1 cellular context compared by ENCODE assay signal in the genomic region with DNA sequence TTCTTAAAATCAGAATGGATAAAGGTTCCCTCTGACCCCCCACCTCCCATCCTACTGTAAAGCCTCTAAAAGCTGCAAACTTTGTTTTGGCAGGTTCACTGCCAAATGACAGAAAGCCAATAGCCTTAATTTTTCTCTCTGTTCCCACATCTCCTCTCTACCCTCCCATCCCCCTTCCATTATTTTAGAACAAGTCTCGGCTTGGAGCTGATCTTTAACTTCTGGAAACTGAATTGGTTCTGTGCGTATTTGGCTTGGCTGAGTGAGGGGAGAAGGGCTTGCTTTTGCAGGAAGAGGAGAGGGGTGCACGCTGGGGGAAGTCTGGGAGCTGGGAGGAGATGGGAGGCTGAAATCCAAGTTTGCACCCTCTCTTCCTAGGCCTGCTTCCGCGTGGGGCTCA.
TF ChIP-seq lines count a peak whose summit lies in the region.

No MANE protein-coding gene starts in this region.

TF ChIP-seq in GM23338, 12 proteins besides CTCF, POLR2A, EP300 and RAD21 (continued from another document):
- TF ChIP-seq, protein P1, sequence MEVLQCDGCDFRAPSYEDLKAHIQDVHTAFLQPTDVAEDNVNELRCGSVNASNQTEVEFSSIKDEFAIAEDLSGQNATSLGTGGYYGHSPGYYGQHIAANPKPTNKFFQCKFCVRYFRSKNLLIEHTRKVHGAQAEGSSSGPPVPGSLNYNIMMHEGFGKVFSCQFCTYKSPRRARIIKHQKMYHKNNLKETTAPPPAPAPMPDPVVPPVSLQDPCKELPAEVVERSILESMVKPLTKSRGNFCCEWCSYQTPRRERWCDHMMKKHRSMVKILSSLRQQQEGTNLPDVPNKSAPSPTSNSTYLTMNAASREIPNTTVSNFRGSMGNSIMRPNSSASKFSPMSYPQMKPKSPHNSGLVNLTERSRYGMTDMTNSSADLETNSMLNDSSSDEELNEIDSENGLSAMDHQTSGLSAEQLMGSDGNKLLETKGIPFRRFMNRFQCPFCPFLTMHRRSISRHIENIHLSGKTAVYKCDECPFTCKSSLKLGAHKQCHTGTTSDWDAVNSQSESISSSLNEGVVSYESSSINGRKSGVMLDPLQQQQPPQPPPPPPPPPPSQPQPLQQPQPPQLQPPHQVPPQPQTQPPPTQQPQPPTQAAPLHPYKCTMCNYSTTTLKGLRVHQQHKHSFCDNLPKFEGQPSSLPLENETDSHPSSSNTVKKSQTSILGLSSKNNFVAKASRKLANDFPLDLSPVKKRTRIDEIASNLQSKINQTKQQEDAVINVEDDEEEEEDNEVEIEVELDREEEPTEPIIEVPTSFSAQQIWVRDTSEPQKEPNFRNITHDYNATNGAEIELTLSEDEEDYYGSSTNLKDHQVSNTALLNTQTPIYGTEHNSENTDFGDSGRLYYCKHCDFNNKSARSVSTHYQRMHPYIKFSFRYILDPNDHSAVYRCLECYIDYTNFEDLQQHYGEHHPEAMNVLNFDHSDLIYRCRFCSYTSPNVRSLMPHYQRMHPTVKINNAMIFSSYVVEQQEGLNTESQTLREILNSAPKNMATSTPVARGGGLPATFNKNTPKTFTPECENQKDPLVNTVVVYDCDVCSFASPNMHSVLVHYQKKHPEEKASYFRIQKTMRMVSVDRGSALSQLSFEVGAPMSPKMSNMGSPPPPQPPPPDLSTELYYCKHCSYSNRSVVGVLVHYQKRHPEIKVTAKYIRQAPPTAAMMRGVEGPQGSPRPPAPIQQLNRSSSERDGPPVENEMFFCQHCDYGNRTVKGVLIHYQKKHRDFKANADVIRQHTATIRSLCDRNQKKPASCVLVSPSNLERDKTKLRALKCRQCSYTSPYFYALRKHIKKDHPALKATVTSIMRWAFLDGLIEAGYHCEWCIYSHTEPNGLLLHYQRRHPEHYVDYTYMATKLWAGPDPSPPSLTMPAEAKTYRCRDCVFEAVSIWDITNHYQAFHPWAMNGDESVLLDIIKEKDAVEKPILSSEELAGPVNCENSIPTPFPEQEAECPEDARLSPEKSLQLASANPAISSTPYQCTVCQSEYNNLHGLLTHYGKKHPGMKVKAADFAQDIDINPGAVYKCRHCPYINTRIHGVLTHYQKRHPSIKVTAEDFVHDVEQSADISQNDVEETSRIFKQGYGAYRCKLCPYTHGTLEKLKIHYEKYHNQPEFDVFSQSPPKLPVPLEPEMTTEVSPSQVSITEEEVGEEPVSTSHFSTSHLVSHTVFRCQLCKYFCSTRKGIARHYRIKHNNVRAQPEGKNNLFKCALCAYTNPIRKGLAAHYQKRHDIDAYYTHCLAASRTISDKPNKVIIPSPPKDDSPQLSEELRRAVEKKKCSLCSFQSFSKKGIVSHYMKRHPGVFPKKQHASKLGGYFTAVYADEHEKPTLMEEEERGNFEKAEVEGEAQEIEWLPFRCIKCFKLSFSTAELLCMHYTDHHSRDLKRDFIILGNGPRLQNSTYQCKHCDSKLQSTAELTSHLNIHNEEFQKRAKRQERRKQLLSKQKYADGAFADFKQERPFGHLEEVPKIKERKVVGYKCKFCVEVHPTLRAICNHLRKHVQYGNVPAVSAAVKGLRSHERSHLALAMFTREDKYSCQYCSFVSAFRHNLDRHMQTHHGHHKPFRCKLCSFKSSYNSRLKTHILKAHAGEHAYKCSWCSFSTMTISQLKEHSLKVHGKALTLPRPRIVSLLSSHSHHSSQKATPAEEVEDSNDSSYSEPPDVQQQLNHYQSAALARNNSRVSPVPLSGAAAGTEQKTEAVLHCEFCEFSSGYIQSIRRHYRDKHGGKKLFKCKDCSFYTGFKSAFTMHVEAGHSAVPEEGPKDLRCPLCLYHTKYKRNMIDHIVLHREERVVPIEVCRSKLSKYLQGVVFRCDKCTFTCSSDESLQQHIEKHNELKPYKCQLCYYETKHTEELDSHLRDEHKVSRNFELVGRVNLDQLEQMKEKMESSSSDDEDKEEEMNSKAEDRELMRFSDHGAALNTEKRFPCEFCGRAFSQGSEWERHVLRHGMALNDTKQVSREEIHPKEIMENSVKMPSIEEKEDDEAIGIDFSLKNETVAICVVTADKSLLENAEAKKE (CRISPR knock-in tag; IDR thresholded peaks at IDR 0.05), result no peak
- TF ChIP-seq STAT1 (IDR thresholded peaks at IDR 0.05; ENCODE audit: unreplicated experiment), result no peak
- no peak for TF ChIP-seq POLR2AphosphoS5 (IDR thresholded peaks at IDR 0.05; ENCODE audit: low read depth)
- no peak for TF ChIP-seq EZH2 (IDR thresholded peaks at IDR 0.05; ENCODE audit: low read depth, unreplicated experiment)
- no peak for TF ChIP-seq ZNF331 (CRISPR knock-in tag; IDR thresholded peaks at IDR 0.05; ENCODE audit: low read depth)
